20 cellular contexts compared by ENCODE assay signal in genomic region chr17:57143341-57143740, GRCh38.
"Had no signal": no experiment of that assay in that cellular context is flagged by ENCODE, and none has a peak within 500 bp of the region (broad histone marks: within the 10 kb centered on the region; RNA-seq: fewer than 3 reads in every experiment).

No MANE protein-coding gene starts in this region.

- H3K4me3 ChIP-seq: ascending aorta, hepatocyte, pancreas, sigmoid colon, thyroid gland had no signal

- H3K4me1 ChIP-seq: ascending aorta, foreskin keratinocyte, pancreas, sigmoid colon, thyroid gland had no signal

- ATAC-seq: activated CD4-positive, CD25-positive, alpha-beta regulatory T cell treated with anti-CD3 and anti-CD28 coated beads, Interleukin-2, amount 50 U/mL, for 24 hours; activated naive CD8-positive, alpha-beta T cell treated with anti-CD3 and anti-CD28 coated beads, Interleukin-2, amount 50 U/mL, for 24 hours; activated T-cell treated with anti-CD3 and anti-CD28 coated beads, Interleukin-2, amount 50 U/mL, for 4 hours; foreskin keratinocyte; naive thymus-derived CD4-positive, alpha-beta T cell had no signal

- H2AFZ ChIP-seq: hepatocyte had no signal

- DNase-seq: activated CD4-positive, alpha-beta T cell treated with anti-CD3 and anti-CD28 coated beads, Interleukin-2, amount 50 U/mL, for 1 hour; activated CD8-positive, alpha-beta memory T cell treated with anti-CD3 and anti-CD28 coated beads, Interleukin-2, amount 50 U/mL, for 4 hours; activated naive CD4-positive, alpha-beta T cell treated with anti-CD3 and anti-CD28 coated beads for 36 hours; activated naive CD8-positive, alpha-beta T cell treated with anti-CD3 and anti-CD28 coated beads, Interleukin-2, amount 50 U/mL, for 24 hours; activated T-cell treated with anti-CD3 and anti-CD28 coated beads, Interleukin-2, amount 50 U/mL, for 4 hours; dermis blood vessel endothelial cell; effector memory CD4-positive, alpha-beta T cell; foreskin keratinocyte; naive thymus-derived CD4-positive, alpha-beta T cell; pancreas; sigmoid colon; stimulated activated CD4-positive, alpha-beta T cell treated with anti-CD3 and anti-CD28 coated beads, Interleukin-1b, Interleukin-23, amount 100 ng/mL, for 48 hours; stimulated activated CD8-positive, alpha-beta memory T cell treated with anti-CD3 and anti-CD28 coated beads, Interleukin-4, amount 100 ng/mL, for 48 hours; stimulated activated naive CD4-positive, alpha-beta T cell; T1000; thyroid gland had no signal

- H3K79me2 ChIP-seq: hepatocyte had no signal

- H3K27me3 ChIP-seq: ascending aorta, hepatocyte, neutrophil, pancreas, sigmoid colon, thyroid gland had no signal

- H3K4me2 ChIP-seq: hepatocyte had no signal

- H3K27ac ChIP-seq: ascending aorta, foreskin keratinocyte, hepatocyte, neutrophil, pancreas, sigmoid colon, thyroid gland had no signal

- H3K9me3 ChIP-seq: ascending aorta, neutrophil, pancreas, sigmoid colon, thyroid gland had no signal

- H3K36me3 ChIP-seq: ascending aorta, neutrophil, pancreas, sigmoid colon, thyroid gland had no signal
